ENCODE assay signal across 1 cellular context in genomic region chr15:40048155-40048792, GRCh38.
TF ChIP-seq lines count a peak whose summit lies in the region.

No MANE protein-coding gene starts in this region.

TF ChIP-seq in HepG2, 621 proteins besides CTCF, POLR2A, EP300 and RAD21 (continued from another document):
- TF ChIP-seq, protein P1, sequence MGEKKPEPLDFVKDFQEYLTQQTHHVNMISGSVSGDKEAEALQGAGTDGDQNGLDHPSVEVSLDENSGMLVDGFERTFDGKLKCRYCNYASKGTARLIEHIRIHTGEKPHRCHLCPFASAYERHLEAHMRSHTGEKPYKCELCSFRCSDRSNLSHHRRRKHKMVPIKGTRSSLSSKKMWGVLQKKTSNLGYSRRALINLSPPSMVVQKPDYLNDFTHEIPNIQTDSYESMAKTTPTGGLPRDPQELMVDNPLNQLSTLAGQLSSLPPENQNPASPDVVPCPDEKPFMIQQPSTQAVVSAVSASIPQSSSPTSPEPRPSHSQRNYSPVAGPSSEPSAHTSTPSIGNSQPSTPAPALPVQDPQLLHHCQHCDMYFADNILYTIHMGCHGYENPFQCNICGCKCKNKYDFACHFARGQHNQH (CRISPR knock-in tag; IDR thresholded peaks at IDR 0.05) = no peak
- TF ChIP-seq NR2F2 (IDR thresholded peaks at IDR 0.05; ENCODE audit: borderline replicate concordance, low read depth) = no peak
- TF ChIP-seq MEIS2 (CRISPR knock-in tag; IDR thresholded peaks at IDR 0.05) = no peak
- TF ChIP-seq NPAS2 (CRISPR knock-in tag; IDR thresholded peaks at IDR 0.05; ENCODE audit: borderline replicate concordance) = no peak
- no peak for TF ChIP-seq HOXA9 (CRISPR knock-in tag; IDR thresholded peaks at IDR 0.05; ENCODE audit: borderline replicate concordance)
- TF ChIP-seq PTBP1 (IDR thresholded peaks at IDR 0.05; ENCODE audit: low read depth, low read length, poor library complexity, severe bottlenecking) = no peak
- no peak for TF ChIP-seq SALL1 (CRISPR knock-in tag; IDR thresholded peaks at IDR 0.05)
- no peak for TF ChIP-seq MAFF (IDR thresholded peaks at IDR 0.05; ENCODE audit: low read depth, low read length)
- TF ChIP-seq, protein P2, sequence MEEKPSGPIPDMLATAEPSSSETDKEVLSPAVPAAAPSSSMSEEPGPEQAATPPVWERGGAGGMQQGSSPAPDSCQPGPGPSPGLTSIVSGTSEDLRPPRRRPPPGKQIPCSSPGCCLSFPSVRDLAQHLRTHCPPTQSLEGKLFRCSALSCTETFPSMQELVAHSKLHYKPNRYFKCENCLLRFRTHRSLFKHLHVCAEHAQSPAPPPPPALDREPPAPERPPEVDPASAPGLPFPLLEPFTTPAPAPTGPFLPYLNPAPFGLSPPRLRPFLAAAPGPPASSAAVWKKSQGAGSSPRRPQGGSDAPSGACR (CRISPR knock-in tag; IDR thresholded peaks at IDR 0.05) = no peak
- TF ChIP-seq ZNF782 (CRISPR knock-in tag; IDR thresholded peaks at IDR 0.05; ENCODE audit: borderline replicate concordance) = no peak
- no peak for TF ChIP-seq HMG20B (CRISPR knock-in tag; conservative IDR thresholded peaks at IDR 0.05)
- TF ChIP-seq ZHX1 (CRISPR knock-in tag; IDR thresholded peaks at IDR 0.05; ENCODE audit: low read depth) = no peak
